ENCODE assay signal across 12 cellular contexts in the genomic region with DNA sequence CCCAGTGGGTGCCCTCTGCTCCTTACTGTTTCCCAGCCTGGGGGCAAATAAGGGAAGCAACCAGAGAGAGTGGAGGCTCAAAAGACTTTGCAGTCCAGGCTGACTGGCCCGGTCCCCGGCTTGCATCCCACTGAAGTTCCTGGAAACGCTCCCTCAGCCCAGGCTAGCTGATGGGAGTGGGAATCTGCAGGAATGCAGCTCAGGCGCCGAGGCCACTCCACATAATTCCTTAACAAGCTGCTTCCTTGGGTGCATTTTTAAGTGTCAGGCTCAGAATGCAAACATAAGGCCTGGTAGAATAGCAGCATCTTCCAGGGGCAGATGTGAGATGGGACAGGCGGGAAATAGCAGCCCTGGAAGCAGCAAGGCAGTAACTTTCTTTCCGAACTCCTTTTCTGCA. TPM values are rescaled to one million over a fixed set of nuclear protein-coding genes. Genes with fewer than 3 reads are reported as not detected.
DNase-seq lines count a peak whose midpoint lies in the region; ATAC-seq and TF ChIP-seq lines count a peak whose summit lies in the region.
"Had no signal": no experiment of that assay in that cellular context is flagged by ENCODE, and none has a peak within 500 bp of the region (broad histone marks: within the 10 kb centered on the region; RNA-seq: fewer than 3 reads in every experiment).

No MANE protein-coding gene starts in this region.

- no peaks in the 10 kb centered on the region for H3K27me3 ChIP-seq in GM23248 (replicated peaks; ENCODE audit: insufficient read depth)
- no peaks in the 10 kb centered on the region for H3K27me3 ChIP-seq in adrenal gland
- no peaks in the 10 kb centered on the region for H3K27me3 ChIP-seq in lower lobe of right lung (ENCODE audit: low read depth)
- no peaks in the 10 kb centered on the region for H3K27me3 ChIP-seq in smooth muscle cell (ENCODE audit: low read depth)

- H3F3A ChIP-seq in GM23248 (ENCODE audit: insufficient read depth), result peaks cover 47% of the 10 kb centered on the region
- peaks cover 46% of the 10 kb centered on the region for H3F3A ChIP-seq in smooth muscle cell (ENCODE audit: low read depth)

- H3K4me1 ChIP-seq in GM23248 (ENCODE audit: insufficient read depth), result peaks cover 52% of the 10 kb centered on the region
- peaks cover 43 to 77% of the 10 kb centered on the region in 2 donors for H3K4me1 ChIP-seq in adrenal gland (replicated peaks in 1 of 2)
- H3K4me1 ChIP-seq in lower lobe of right lung, result peaks cover 65% of the 10 kb centered on the region
- peaks cover 50% of the 10 kb centered on the region for H3K4me1 ChIP-seq in smooth muscle cell (ENCODE audit: low read depth)

- H3K4me3 ChIP-seq in GM23248 (no peak overlapping the region), adrenal gland (no peak overlapping the region), lower lobe of right lung (no peak overlapping the region), smooth muscle cell (no peak overlapping the region)

- DNase-seq in GM23248, result peak; percentile 20
- no peak for DNase-seq in adrenal gland
- no peak for DNase-seq in lower lobe of right lung
- no peak for DNase-seq in smooth muscle cell (lab: John Stamatoyannopoulos, UW; ENCODE audit: unreplicated experiment)
- no peak for DNase-seq in CD1c-positive myeloid dendritic cell (ENCODE audit: extremely low spot score)
- no peak for DNase-seq in ecto neural progenitor cell (ENCODE audit: low spot score)
- DNase-seq: activated CD8-positive, alpha-beta T cell treated with anti-CD3 and anti-CD28 coated beads, Interleukin-2, amount 10 ng/mL, durations not matched to agents 7 days and 5 days; activated naive CD8-positive, alpha-beta T cell treated with anti-CD3 and anti-CD28 coated beads for 36 hours; CD8-positive, alpha-beta T cell; retina had no signal

- H3K4me2 ChIP-seq in GM23248 (ENCODE audit: unreplicated experiment) (peak overlapping the region; percentile 8), smooth muscle cell (peak overlapping the region; percentile 19)

- H3K27ac ChIP-seq in GM23248 (peak overlapping the region; percentile 97; the same call in 1 of the 2 replicates), adrenal gland (peak overlapping the region in 3 of 5 donors; percentile 33 to 90 (median 88)), lower lobe of right lung (peak overlapping the region; percentile 81), smooth muscle cell (ENCODE audit: low read depth) (peak overlapping the region; percentile 98)

- H3K9me2 ChIP-seq in GM23248 (ENCODE audit: insufficient read depth), result no peaks in the 10 kb centered on the region

- in situ Hi-C loops in GM23248 (cut with MboI), result no loop called here

- H3K36me3 ChIP-seq in GM23248 (ENCODE audit: low read depth) (no peaks in the 10 kb centered on the region; the same call in 1 of the 2 replicates), adrenal gland (replicated peaks in 1 of 2) (peaks cover 0 to 20% of the 10 kb centered on the region in 2 donors), lower lobe of right lung (peaks cover 24% of the 10 kb centered on the region), smooth muscle cell (ENCODE audit: low read depth) (peaks cover 4% of the 10 kb centered on the region)

- TF ChIP-seq POLR2A in adrenal gland (IDR thresholded peaks at IDR 0.05), result no peak

- H3K9me3 ChIP-seq in GM23248 (ENCODE audit: low read depth), result no peaks in the 10 kb centered on the region
- H3K9me3 ChIP-seq in adrenal gland (replicated peaks in 1 of 3), result no peaks in the 10 kb centered on the region
- no peaks in the 10 kb centered on the region for H3K9me3 ChIP-seq in lower lobe of right lung
- no peaks in the 10 kb centered on the region for H3K9me3 ChIP-seq in smooth muscle cell (replicated peaks; ENCODE audit: low read depth)

- intact Hi-C loops in adrenal gland (cut with DNase I) (no loop called here), lower lobe of right lung (cut with DNase I) (no loop called here)

- H3K9ac ChIP-seq in GM23248, result no peak overlapping the region
- no peak overlapping the region for H3K9ac ChIP-seq in smooth muscle cell (ENCODE audit: low read depth)

- H4K20me1 ChIP-seq in GM23248 (ENCODE audit: insufficient read depth), result no peaks in the 10 kb centered on the region
- peaks cover 30% of the 10 kb centered on the region for H4K20me1 ChIP-seq in smooth muscle cell (ENCODE audit: low read depth)

- H3K79me2 ChIP-seq in GM23248 (ENCODE audit: insufficient read depth), result no peaks in the 10 kb centered on the region
- peaks cover 18% of the 10 kb centered on the region for H3K79me2 ChIP-seq in smooth muscle cell (ENCODE audit: low read depth)

- H2AFZ ChIP-seq in GM23248 (no peak overlapping the region), smooth muscle cell (ENCODE audit: low read depth) (no peak overlapping the region)

- WGBS in GM23248 (ENCODE audit: low coverage in 1 of 2, low lambda C conversion rate in 2 of 2, missing lambda C conversion rate in 2 of 2), 2 experiments, result 45 to 47% methylated on average over 7 of the region's 7 CpGs
- WGBS in adrenal gland, 4 donors, result 41 to 88% (median 75%) methylated on average over 6 to 7 of the region's 7 CpGs
- WGBS in smooth muscle cell (ENCODE audit: low lambda C conversion rate), result 21% methylated on average over 7 of the region's 7 CpGs

- peak; percentile 6 to 13 for ATAC-seq in lower lobe of right lung
- no peak for ATAC-seq in HG03196 (IDR thresholded peaks at IDR 0.05; ENCODE audit: unreplicated experiment)
- no peak for ATAC-seq in HG02763 (IDR thresholded peaks at IDR 0.05; ENCODE audit: unreplicated experiment)
- ATAC-seq: activated CD8-positive, alpha-beta T cell treated with anti-CD3 and anti-CD28 coated beads, Interleukin-2, amount 10 ng/mL, durations not matched to agents 7 days and 5 days; CD8-positive, alpha-beta T cell had no signal

- TF ChIP-seq CTCF in adrenal gland (IDR thresholded peaks at IDR 0.05), result no peak
- no peak for TF ChIP-seq CTCF in lower lobe of right lung (IDR thresholded peaks at IDR 0.05)
- no peak for TF ChIP-seq CTCF in smooth muscle cell (IDR thresholded peaks at IDR 0.05; ENCODE audit: borderline replicate concordance, insufficient read depth, poor library complexity, severe bottlenecking)

RNA-seq across cellular contexts. Expression of a gene that starts 39.1 kb away (rescaled TPM):
- 460 and 520 TPM in 2 replicates for total RNA-seq in GM23248 (2014; rRNA removed; shearing (Covaris generic))
- polyA plus RNA-seq in GM23248 (2016; fragmentation: Nextera tagmentation; extraction: Ambion mirVana) (1,046 and 1,073 TPM in 2 replicates), adrenal gland (1,000 to 10,000 TPM; 1,237 to 3,013 (median 2,638) TPM), smooth muscle cell (817 and 878 TPM in 2 replicates)
- total RNA-seq in adrenal gland (1,000 to 10,000 TPM in 3 of 8 donors, 100 to 1,000 TPM in 5; 668 to 1,527 (median 930) TPM), lower lobe of right lung (920 TPM), smooth muscle cell (731 and 1,140 TPM in 2 replicates)

RNA-seq across cellular contexts. Expression of a gene that starts 39.3 kb away (rescaled TPM):
- 1.4 and 1.5 TPM in 2 replicates for total RNA-seq in GM23248 (2014; rRNA removed; shearing (Covaris generic))
- polyA plus RNA-seq in GM23248 (2016; fragmentation: Nextera tagmentation; extraction: Ambion mirVana) (1.2 and 1.5 TPM in 2 replicates), adrenal gland (1 to 10 TPM; 3.6 to 9.9 (median 4.0) TPM), smooth muscle cell (0.24 and 0.93 TPM in 2 replicates)
- total RNA-seq in adrenal gland (10 to 100 TPM in 4 of 8 donors, 1 to 10 TPM in 4; 6.6 to 18.4 (median 10.2) TPM), lower lobe of right lung (11.0 TPM), smooth muscle cell (5.8 and 7.1 TPM in 2 replicates)

Comparison
In these comparisons a context has a peak if more than half of its experiments do, and no peak if none do; other contexts are left out.
1. ATAC-seq: peak in lower lobe of right lung (2 of 2); none in HG03196 (single experiment) and HG02763 (single experiment).
2. Peak in every context shown above with its lines, with median percentiles within 50 percentile points of each other: H3K27ac ChIP-seq.